Comparison of ENCODE assay signal across 20 cellular contexts in the genomic region with DNA sequence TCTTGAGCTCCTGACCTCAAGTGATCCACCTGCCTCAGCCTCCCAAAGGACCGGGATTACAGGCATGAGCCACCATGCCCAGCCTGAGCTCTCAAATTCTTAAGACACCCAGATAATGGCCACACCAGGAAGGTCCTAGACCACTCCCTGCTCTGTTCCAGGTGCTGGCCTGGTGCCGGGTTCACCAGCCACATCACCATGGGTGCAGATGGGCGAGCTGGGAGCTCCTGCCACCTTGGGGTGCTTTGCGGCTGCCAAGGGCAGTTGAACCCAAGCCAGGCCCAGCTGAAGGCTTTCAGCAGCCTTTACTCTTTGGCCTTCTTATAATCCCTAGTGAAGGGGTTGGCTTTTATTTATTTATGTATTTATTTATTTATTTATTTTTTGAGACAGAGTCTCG. TPM values are rescaled to one million over a fixed set of nuclear protein-coding genes. Genes with fewer than 3 reads are reported as not detected.
"Had no signal": no experiment of that assay in that cellular context is flagged by ENCODE, and none has a peak within 500 bp of the region (broad histone marks: within the 10 kb centered on the region; RNA-seq: fewer than 3 reads in every experiment).

No MANE protein-coding gene starts in this region.

- H3K27me3 ChIP-seq: MG63 had no signal

- DNase-seq: activated B cell treated with CpG ODN at 0.5 μM for 24 hours; activated CD4-positive, alpha-beta memory T cell treated with anti-CD3 and anti-CD28 coated beads for 36 hours; activated CD4-positive, alpha-beta T cell treated with anti-CD3 and anti-CD28 coated beads for 4 hours; activated CD4-positive, alpha-beta T cell treated with anti-CD3 and anti-CD28 coated beads, Interleukin-2, amount 50 U/mL, for 1 hour; activated CD4-positive, CD25-positive, alpha-beta regulatory T cell treated with anti-CD3 and anti-CD28 coated beads, Interleukin-2, amount 50 U/mL, for 72 hours; activated effector memory CD4-positive, alpha-beta T cell treated with Interleukin-2 at 50 U/mL for 16 hours; activated naive CD4-positive, alpha-beta T cell treated with anti-CD3 and anti-CD28 coated beads, Interleukin-2, amount 10 ng/mL, durations not matched to agents 7 days and 5 days; activated naive CD8-positive, alpha-beta T cell treated with anti-CD3 and anti-CD28 coated beads, Interleukin-2, amount 50 U/mL, for 24 hours; NCI-H1048; NCI-H1105 treated with DMSO at 0.1 percent for 48 hours; NCI-H1436; NCI-H1930; NCI-H2081 treated with DMSO at 0.1 percent for 48 hours; NCI-H345; NCI-H524 treated with DMSO at 0.1 percent for 48 hours; SJCRH30 had no signal

- H3K4me3 ChIP-seq: MG63, SJCRH30, SK-N-MC had no signal

- H3K36me3 ChIP-seq: MG63, SJCRH30 had no signal

- H3K4me1 ChIP-seq: SJCRH30 had no signal

- H3K9me3 ChIP-seq: MG63, SJCRH30 had no signal

- H3K27ac ChIP-seq: SJCRH30, SK-N-MC had no signal

RNA-seq across cellular contexts. Expression of a gene that starts 4.9 kb away (rescaled TPM):
- total RNA-seq: activated B cell treated with CpG ODN at 0.5 μM for 24 hours, bronchial epithelial cell, NCI-H460, SJCRH30 had no signal
